16 cellular contexts compared by ENCODE assay signal in genomic region chr2:232228332-232228731, GRCh38.
"Had no signal": no experiment of that assay in that cellular context is flagged by ENCODE, and none has a peak within 500 bp of the region (broad histone marks: within the 10 kb centered on the region; RNA-seq: fewer than 3 reads in every experiment).

No MANE protein-coding gene starts in this region.

- DNase-seq: cerebellar nuclear complex; dermis blood vessel endothelial cell; erythroblast; foreskin melanocyte; head of caudate nucleus; kidney; naive thymus-derived CD8-positive, alpha-beta T cell; pancreas; right lobe of liver; stimulated activated CD4-positive, alpha-beta T cell treated with anti-CD3 and anti-CD28 coated beads, Interleukin-4, amount 100 ng/mL, for 1 hour; stimulated activated CD8-positive, alpha-beta memory T cell treated with anti-CD3 and anti-CD28 coated beads, Interleukin-4, amount 100 ng/mL, for 48 hours; stimulated activated naive CD8-positive, alpha-beta T cell treated with anti-CD3 and anti-CD28 coated beads, Interleukin-15, Interleukin-2, amounts not matched to agents 100 U/mL and 50 U/mL, for 24 hours; thyroid gland had no signal

- H3K27ac ChIP-seq: hepatocyte, pancreas, right lobe of liver, suprapubic skin had no signal

- H3K4me3 ChIP-seq: hepatocyte, pancreas, right lobe of liver, suprapubic skin, thyroid gland had no signal

- H3K4me1 ChIP-seq: right lobe of liver, suprapubic skin had no signal

- H3K36me3 ChIP-seq: pancreas, right lobe of liver, suprapubic skin, thyroid gland had no signal

- ATAC-seq: naive thymus-derived CD8-positive, alpha-beta T cell; right lobe of liver; stimulated activated effector memory CD8-positive, alpha-beta T cell treated with anti-CD3 and anti-CD28 coated beads, Interleukin-12 subunit alpha, Interleukin-12 subunit beta, amount 100 ng/mL, for 72 hours; stimulated activated naive CD8-positive, alpha-beta T cell treated with anti-CD3 and anti-CD28 coated beads, Interleukin-15, Interleukin-2, amounts not matched to agents 100 U/mL and 50 U/mL, for 24 hours had no signal

- H3K27me3 ChIP-seq: hepatocyte, pancreas, right lobe of liver, suprapubic skin, thyroid gland had no signal

- H3K9me3 ChIP-seq: pancreas, right lobe of liver, suprapubic skin, thyroid gland had no signal
